ENCODE assay signal across 9 cellular contexts in genomic region chr9:18442629-18443491, GRCh38. TPM values are rescaled to one million over a fixed set of nuclear protein-coding genes. Genes with fewer than 3 reads are reported as not detected.
DNase-seq lines count a peak whose midpoint lies in the region; ATAC-seq lines count a peak whose summit lies in the region.
"Had no signal": no experiment of that assay in that cellular context is flagged by ENCODE, and none has a peak within 500 bp of the region (broad histone marks: within the 10 kb centered on the region; RNA-seq: fewer than 3 reads in every experiment).

No MANE protein-coding gene starts in this region.

- H3K4me1 Mint-ChIP-seq in activated CD4-positive, alpha-beta memory T cell treated with anti-CD3 and anti-CD28 coated beads for 36 hours (ENCODE audit: low read depth) = peaks cover 3% of the 10 kb centered on the region

- no peaks in the 10 kb centered on the region for H3K9me3 Mint-ChIP-seq in activated CD4-positive, alpha-beta memory T cell treated with anti-CD3 and anti-CD28 coated beads for 36 hours

- POLR2A ChIA-PET in activated CD4-positive, alpha-beta memory T cell treated with anti-CD3 and anti-CD28 coated beads for 36 hours (lab: Charles Lee) = no interaction called here

- CTCF ChIA-PET in activated CD4-positive, alpha-beta memory T cell treated with anti-CD3 and anti-CD28 coated beads for 36 hours (lab: Charles Lee) = interaction anchor here (0.6 to 3.5 kb wide), 18 partner anchors 9 to 1014 kb away, joined by 3 to 35 read pairs (median 4); no protein-coding TSS in a partner anchor

- no peaks in the 10 kb centered on the region for H3K36me3 Mint-ChIP-seq in activated CD4-positive, alpha-beta memory T cell treated with anti-CD3 and anti-CD28 coated beads for 36 hours

- peak; percentile 75 for DNase-seq in COLO668 (lab: John Stamatoyannopoulos, UW; ENCODE audit: unreplicated experiment)
- DNase-seq in NCI-H526 (lab: John Stamatoyannopoulos, UW) = peak; percentile 14 to 57
- DNase-seq in activated CD4-positive, alpha-beta memory T cell treated with anti-CD3 and anti-CD28 coated beads for 36 hours = peak; percentile 65
- peak; percentile 36 for DNase-seq in epithelial cell of prostate (ENCODE audit: low read depth, low spot score)
- DNase-seq in myocyte (ENCODE audit: low read depth) = peak; percentile 85
- peak; percentile 69 for DNase-seq in stromal cell of bone marrow (ENCODE audit: low read depth)

- no peak overlapping the region for H3K4me3 Mint-ChIP-seq in activated CD4-positive, alpha-beta memory T cell treated with anti-CD3 and anti-CD28 coated beads for 36 hours

- H3K27ac ChIP-seq in epithelial cell of prostate = peak overlapping the region; percentile 25

- intact Hi-C loops in activated CD4-positive, alpha-beta memory T cell treated with anti-CD3 and anti-CD28 coated beads for 36 hours (cut with micrococcal nuclease) = loop anchor here (1.0 to 2.0 kb wide), 3 partner anchors 188 to 632 kb away; no protein-coding TSS in a partner anchor

- ATAC-seq in GM19372 (IDR thresholded peaks at IDR 0.05; ENCODE audit: low read depth, unreplicated experiment) = peak; percentile 85
- peak; percentile 96 for ATAC-seq in HG03354 (IDR thresholded peaks at IDR 0.05; ENCODE audit: poor library complexity, severe bottlenecking, unreplicated experiment)

- H3K27ac Mint-ChIP-seq in activated CD4-positive, alpha-beta memory T cell treated with anti-CD3 and anti-CD28 coated beads for 36 hours = no peak overlapping the region

- peaks cover 11% of the 10 kb centered on the region for H3K27me3 Mint-ChIP-seq in activated CD4-positive, alpha-beta memory T cell treated with anti-CD3 and anti-CD28 coated beads for 36 hours

RNA-seq across cellular contexts. Expression of gene ADAMTSL1, which starts 31.1 kb away (rescaled TPM):
- not detected for total RNA-seq in activated CD4-positive, alpha-beta memory T cell treated with anti-CD3 and anti-CD28 coated beads for 36 hours
- total RNA-seq in myocyte = 21.2 and 32.6 TPM in 2 replicates
- 47.1 TPM for polyA plus RNA-seq in myocyte (2012)
- total RNA-seq: T-helper 2 cell treated with Interferon-gamma antibody and Interleukin-4, amounts not matched to agents 100 ng/mL and 5 ng/mL, for 36 hours had no signal

Comparison
In these comparisons a context has a peak if more than half of its experiments do, and no peak if none do; other contexts are left out.
1. Peak in every context shown above with its lines: DNase-seq, ATAC-seq and H3K27ac ChIP-seq.
2. RNA of gene ADAMTSL1, which starts 31.1 kb away (total RNA-seq): 21.2 to 32.6 TPM in myocyte; not detected in activated CD4-positive, alpha-beta memory T cell treated with anti-CD3 and anti-CD28 coated beads for 36 hours; every median in the first group is over 10 times any median in the second.